Comparison of ENCODE assay signal across 8 cellular contexts in genomic region chr12:57844725-57845477, GRCh38. TPM values are rescaled to one million over a fixed set of nuclear protein-coding genes. Genes with fewer than 3 reads are reported as not detected.
DNase-seq lines count a peak whose midpoint lies in the region; ATAC-seq and TF ChIP-seq lines count a peak whose summit lies in the region.

No MANE protein-coding gene starts in this region.

- H3K9me3 ChIP-seq in HUES48 (ENCODE audit: control insufficient read depth, insufficient read depth, low read length) (no peaks in the 10 kb centered on the region), mucosa of rectum (ENCODE audit: control insufficient read depth in 2 of 2, low read length in 2 of 2) (no peaks in the 10 kb centered on the region), upper lobe of left lung (no peaks in the 10 kb centered on the region)

- WGBS in upper lobe of left lung, 2 donors = 0% methylated on average over 10 to 32 of the region's 42 CpGs

- H3K27ac ChIP-seq in HUES48 (ENCODE audit: low read depth, low read length) = peak overlapping the region; percentile 100
- H3K27ac ChIP-seq in mucosa of rectum (ENCODE audit: low read depth in 2 of 2, low read length in 2 of 2) = peak overlapping the region; percentile 97 to 98
- H3K27ac ChIP-seq in upper lobe of left lung = peak overlapping the region; percentile 98 to 100 (median 100)

- H3K4me3 ChIP-seq in BJ (ENCODE audit: low read depth, low read length) = peak overlapping the region; percentile 100
- H3K4me3 ChIP-seq in HUES48 (ENCODE audit: low read depth, low read length) = peak overlapping the region; percentile 98
- H3K4me3 ChIP-seq in mucosa of rectum (ENCODE audit: low read length in 2 of 2) = peak overlapping the region; percentile 90 to 96
- H3K4me3 ChIP-seq in upper lobe of left lung = peak overlapping the region; percentile 69 to 97 (median 96)

- ATAC-seq in upper lobe of left lung (ENCODE audit: low FRiP score in 2 of 2) = peak; percentile 34 to 56

- TF ChIP-seq CTCF in BJ (IDR thresholded peaks at IDR 0.05; ENCODE audit: insufficient read depth, low read depth, low read length) = no peak
- no peak for TF ChIP-seq CTCF in upper lobe of left lung (IDR thresholded peaks at IDR 0.05)

- TF ChIP-seq POLR2A in erythroblast (IDR thresholded peaks at IDR 0.05; ENCODE audit: low read length) (no peak), upper lobe of left lung (IDR thresholded peaks at IDR 0.05) (peak in 2 of 4 donors; percentile 19 to 56)

- H3K36me3 ChIP-seq in BJ (ENCODE audit: control insufficient read depth, insufficient read depth, low read length) (0 out of 2 replicates have a peak, but pooled peaks cover 1% of the 10 kb centered on the region), HUES48 (ENCODE audit: control insufficient read depth, insufficient read depth, low read length) (no peaks in the 10 kb centered on the region), mucosa of rectum (ENCODE audit: control insufficient read depth in 2 of 2, insufficient read depth in 2 of 2, low read length in 2 of 2) (peaks cover 0 to 3% of the 10 kb centered on the region in 2 donors), upper lobe of left lung (peaks cover 0 to 4% (median 0%) of the 10 kb centered on the region in 4 donors)

- H3K9ac ChIP-seq in HUES48 (ENCODE audit: low read depth, low read length) = peak overlapping the region; percentile 98
- peak overlapping the region; percentile 98 to 99 for H3K9ac ChIP-seq in mucosa of rectum (ENCODE audit: low read depth in 1 of 2, low read length in 2 of 2)

- H3K27me3 ChIP-seq in BJ (ENCODE audit: control insufficient read depth, insufficient read depth, low read length) (no peaks in the 10 kb centered on the region), HUES48 (ENCODE audit: control insufficient read depth, insufficient read depth, low read length) (no peaks in the 10 kb centered on the region), mucosa of rectum (ENCODE audit: control insufficient read depth in 2 of 2, insufficient read depth in 2 of 2, low read length in 2 of 2) (no peaks in the 10 kb centered on the region), upper lobe of left lung (no peaks in the 10 kb centered on the region)

- CTCF ChIA-PET in BJ (lab: Yijun Ruan, JAX) = interaction anchor here (0.7 to 3.6 kb wide), 12 partner anchors 8 to 119 kb away, joined by 3 to 14 read pairs (median 4); no protein-coding TSS in a partner anchor

- peak in 1 of 4 donors; percentile 16 for TF ChIP-seq EP300 in upper lobe of left lung (IDR thresholded peaks at IDR 0.05)

- POLR2A ChIA-PET in BJ (lab: Charles Lee) = interaction anchor here (0.6 to 1.3 kb wide), 5 partner anchors 44 to 108 kb away, joined by 3 to 4 read pairs (median 3); no protein-coding TSS in a partner anchor

- DNase-seq in BJ (ENCODE audit: low read depth) (no peak), GM19238 (ENCODE audit: insufficient read length, low spot score) (peak; percentile 40), erythroblast (lab: John Stamatoyannopoulos, UW) (peak; percentile 56 to 60), upper lobe of left lung (peak; percentile 84 to 87), putamen (ENCODE audit: low spot score) (no peak)
- DNase-seq in activated CD4-positive, alpha-beta T cell treated with anti-CD3 and anti-CD28 coated beads, Interleukin-2, amount 50 U/mL, for 48 hours = peak; percentile 47 to 59

- H3K4me1 ChIP-seq in HUES48 (ENCODE audit: control insufficient read depth, insufficient read depth, low read length) (peaks cover 45% of the 10 kb centered on the region), mucosa of rectum (ENCODE audit: control insufficient read depth in 2 of 2, insufficient read depth in 2 of 2, low read length in 2 of 2) (peaks cover 47 to 48% of the 10 kb centered on the region in 2 donors), upper lobe of left lung (peaks cover 50 to 58% (median 53%) of the 10 kb centered on the region in 4 donors)

RNA-seq across cellular contexts. Expression of gene CTDSP2, which starts 1.6 kb away (rescaled TPM):
- polyA plus RNA-seq in BJ (2011; rRNA removed) = 229 and 284 TPM in 2 replicates
- 214 and 257 TPM in 2 replicates for polyA minus RNA-seq in BJ (2011; rRNA and poly(A)+ RNA removed)
- total RNA-seq in upper lobe of left lung = 100 to 1,000 TPM; 153 to 226 (median 175) TPM

RNA-seq across cellular contexts. Expression of gene AVIL, which starts 26.4 kb away (rescaled TPM):
- 4.4 and 5.0 TPM in 2 replicates for polyA plus RNA-seq in BJ (2011; rRNA removed)
- polyA minus RNA-seq in BJ (2011; rRNA and poly(A)+ RNA removed) = 2.6 and 3.2 TPM in 2 replicates
- total RNA-seq in upper lobe of left lung = 10 to 100 TPM in 3 of 6 donors, 1 to 10 TPM in 3; 4.9 to 57.6 (median 8.7) TPM

Comparison
In these comparisons a context has a peak if more than half of its experiments do, and no peak if none do; other contexts are left out.
1. DNase-seq: peak in GM19238 (single experiment), activated CD4-positive, alpha-beta T cell treated with anti-CD3 and anti-CD28 coated beads, Interleukin-2, amount 50 U/mL, for 48 hours (2 of 2), erythroblast (2 of 2) and upper lobe of left lung (2 of 2); none in BJ (single experiment) and putamen (single experiment).
2. Peak in every context shown above with its lines, with median percentiles within 50 percentile points of each other: H3K4me3 ChIP-seq and H3K27ac ChIP-seq.